ENCODE assay signal across 1 cellular context in genomic region chr6:159104163-159104885, GRCh38.
A peak's percentile ranks its signal among the peaks of the same experiment; 100 is the strongest.
TF ChIP-seq lines count a peak whose summit lies in the region.

No MANE protein-coding gene starts in this region.

TF ChIP-seq in K562, 482 proteins besides CTCF, POLR2A, EP300 and RAD21 (continued from another document and continues in another):
- TF ChIP-seq, protein P1, sequence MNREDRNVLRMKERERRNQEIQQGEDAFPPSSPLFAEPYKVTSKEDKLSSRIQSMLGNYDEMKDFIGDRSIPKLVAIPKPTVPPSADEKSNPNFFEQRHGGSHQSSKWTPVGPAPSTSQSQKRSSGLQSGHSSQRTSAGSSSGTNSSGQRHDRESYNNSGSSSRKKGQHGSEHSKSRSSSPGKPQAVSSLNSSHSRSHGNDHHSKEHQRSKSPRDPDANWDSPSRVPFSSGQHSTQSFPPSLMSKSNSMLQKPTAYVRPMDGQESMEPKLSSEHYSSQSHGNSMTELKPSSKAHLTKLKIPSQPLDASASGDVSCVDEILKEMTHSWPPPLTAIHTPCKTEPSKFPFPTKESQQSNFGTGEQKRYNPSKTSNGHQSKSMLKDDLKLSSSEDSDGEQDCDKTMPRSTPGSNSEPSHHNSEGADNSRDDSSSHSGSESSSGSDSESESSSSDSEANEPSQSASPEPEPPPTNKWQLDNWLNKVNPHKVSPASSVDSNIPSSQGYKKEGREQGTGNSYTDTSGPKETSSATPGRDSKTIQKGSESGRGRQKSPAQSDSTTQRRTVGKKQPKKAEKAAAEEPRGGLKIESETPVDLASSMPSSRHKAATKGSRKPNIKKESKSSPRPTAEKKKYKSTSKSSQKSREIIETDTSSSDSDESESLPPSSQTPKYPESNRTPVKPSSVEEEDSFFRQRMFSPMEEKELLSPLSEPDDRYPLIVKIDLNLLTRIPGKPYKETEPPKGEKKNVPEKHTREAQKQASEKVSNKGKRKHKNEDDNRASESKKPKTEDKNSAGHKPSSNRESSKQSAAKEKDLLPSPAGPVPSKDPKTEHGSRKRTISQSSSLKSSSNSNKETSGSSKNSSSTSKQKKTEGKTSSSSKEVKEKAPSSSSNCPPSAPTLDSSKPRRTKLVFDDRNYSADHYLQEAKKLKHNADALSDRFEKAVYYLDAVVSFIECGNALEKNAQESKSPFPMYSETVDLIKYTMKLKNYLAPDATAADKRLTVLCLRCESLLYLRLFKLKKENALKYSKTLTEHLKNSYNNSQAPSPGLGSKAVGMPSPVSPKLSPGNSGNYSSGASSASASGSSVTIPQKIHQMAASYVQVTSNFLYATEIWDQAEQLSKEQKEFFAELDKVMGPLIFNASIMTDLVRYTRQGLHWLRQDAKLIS (CRISPR knock-in tag; IDR thresholded peaks at IDR 0.05) = peak; percentile 66; the same call in 1 of the 2 replicates
- TF ChIP-seq YY1 (IDR thresholded peaks at IDR 0.05; ENCODE audit: borderline replicate concordance in 1 of 3, control insufficient read depth in 1 of 3, extremely low read depth in 1 of 3, insufficient read depth in 3 of 3, insufficient read length in 1 of 3, insufficient replicate concordance in 2 of 3, low read depth in 1 of 3, low read length in 2 of 3) (peak in 1 of 3 experiments; percentile 25), ARID1B (IDR thresholded peaks at IDR 0.05) (no peak), STAT5A (IDR thresholded peaks at IDR 0.05; ENCODE audit: borderline replicate concordance, low read length) (no peak), SIRT6 (IDR thresholded peaks at IDR 0.05; ENCODE audit: low read depth, low read length) (no peak), BRF2 (IDR thresholded peaks at IDR 0.05; ENCODE audit: borderline replicate concordance, insufficient read depth, insufficient read length) (no peak), FOXJ2 (tag; IDR thresholded peaks at IDR 0.05) (no peak), BDP1 (IDR thresholded peaks at IDR 0.05; ENCODE audit: insufficient read depth, insufficient read length) (no peak), CBFA2T3 (IDR thresholded peaks at IDR 0.05) (no peak), CC2D1A (IDR thresholded peaks at IDR 0.05) (0 out of 2 replicates have a peak, but pooled peaks have one; percentile 34), CGGBP1 (CRISPR knock-in tag; IDR thresholded peaks at IDR 0.05) (no peak), ADNP (tag; IDR thresholded peaks at IDR 0.05) (no peak), BACH1 (tag; IDR thresholded peaks at IDR 0.05) (no peak), SRF (CRISPR knock-in tag; IDR thresholded peaks at IDR 0.05) (peak in 1 of 2 experiments; percentile 62; a peak in 1 of 4 replicates), SNRNP70 (optimal IDR thresholded peaks at IDR 0.05; ENCODE audit: low read depth, low read length) (no peak), RBM15 (IDR thresholded peaks at IDR 0.05; ENCODE audit: insufficient read depth, low read length) (no peak), ZNF318 (IDR thresholded peaks at IDR 0.05; ENCODE audit: borderline replicate concordance in 1 of 2, low read depth in 1 of 2) (no peak), ZNF766 (CRISPR knock-in tag; conservative IDR thresholded peaks at IDR 0.05) (no peak), FOS (IDR thresholded peaks at IDR 0.05; ENCODE audit: extremely low read depth, insufficient read length) (no peak), SMC3 (conservative IDR thresholded peaks at IDR 0.05; ENCODE audit: insufficient read depth, low read depth, low read length) (peak; percentile 90), BRD4 (IDR thresholded peaks at IDR 0.05) (no peak), ZNF76 (CRISPR knock-in tag; IDR thresholded peaks at IDR 0.05; ENCODE audit: borderline replicate concordance) (no peak), NR4A1 (CRISPR knock-in tag; IDR thresholded peaks at IDR 0.05) (no peak), NR4A1 (tag; IDR thresholded peaks at IDR 0.05) (no peak), HEY1 (CRISPR knock-in tag; IDR thresholded peaks at IDR 0.05; ENCODE audit: borderline replicate concordance) (no peak)
- TF ChIP-seq, protein P2, sequence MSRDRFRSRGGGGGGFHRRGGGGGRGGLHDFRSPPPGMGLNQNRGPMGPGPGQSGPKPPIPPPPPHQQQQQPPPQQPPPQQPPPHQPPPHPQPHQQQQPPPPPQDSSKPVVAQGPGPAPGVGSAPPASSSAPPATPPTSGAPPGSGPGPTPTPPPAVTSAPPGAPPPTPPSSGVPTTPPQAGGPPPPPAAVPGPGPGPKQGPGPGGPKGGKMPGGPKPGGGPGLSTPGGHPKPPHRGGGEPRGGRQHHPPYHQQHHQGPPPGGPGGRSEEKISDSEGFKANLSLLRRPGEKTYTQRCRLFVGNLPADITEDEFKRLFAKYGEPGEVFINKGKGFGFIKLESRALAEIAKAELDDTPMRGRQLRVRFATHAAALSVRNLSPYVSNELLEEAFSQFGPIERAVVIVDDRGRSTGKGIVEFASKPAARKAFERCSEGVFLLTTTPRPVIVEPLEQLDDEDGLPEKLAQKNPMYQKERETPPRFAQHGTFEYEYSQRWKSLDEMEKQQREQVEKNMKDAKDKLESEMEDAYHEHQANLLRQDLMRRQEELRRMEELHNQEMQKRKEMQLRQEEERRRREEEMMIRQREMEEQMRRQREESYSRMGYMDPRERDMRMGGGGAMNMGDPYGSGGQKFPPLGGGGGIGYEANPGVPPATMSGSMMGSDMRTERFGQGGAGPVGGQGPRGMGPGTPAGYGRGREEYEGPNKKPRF (IDR thresholded peaks at IDR 0.05; ENCODE audit: low read depth, low read length) = no peak
- TF ChIP-seq, protein P3, sequence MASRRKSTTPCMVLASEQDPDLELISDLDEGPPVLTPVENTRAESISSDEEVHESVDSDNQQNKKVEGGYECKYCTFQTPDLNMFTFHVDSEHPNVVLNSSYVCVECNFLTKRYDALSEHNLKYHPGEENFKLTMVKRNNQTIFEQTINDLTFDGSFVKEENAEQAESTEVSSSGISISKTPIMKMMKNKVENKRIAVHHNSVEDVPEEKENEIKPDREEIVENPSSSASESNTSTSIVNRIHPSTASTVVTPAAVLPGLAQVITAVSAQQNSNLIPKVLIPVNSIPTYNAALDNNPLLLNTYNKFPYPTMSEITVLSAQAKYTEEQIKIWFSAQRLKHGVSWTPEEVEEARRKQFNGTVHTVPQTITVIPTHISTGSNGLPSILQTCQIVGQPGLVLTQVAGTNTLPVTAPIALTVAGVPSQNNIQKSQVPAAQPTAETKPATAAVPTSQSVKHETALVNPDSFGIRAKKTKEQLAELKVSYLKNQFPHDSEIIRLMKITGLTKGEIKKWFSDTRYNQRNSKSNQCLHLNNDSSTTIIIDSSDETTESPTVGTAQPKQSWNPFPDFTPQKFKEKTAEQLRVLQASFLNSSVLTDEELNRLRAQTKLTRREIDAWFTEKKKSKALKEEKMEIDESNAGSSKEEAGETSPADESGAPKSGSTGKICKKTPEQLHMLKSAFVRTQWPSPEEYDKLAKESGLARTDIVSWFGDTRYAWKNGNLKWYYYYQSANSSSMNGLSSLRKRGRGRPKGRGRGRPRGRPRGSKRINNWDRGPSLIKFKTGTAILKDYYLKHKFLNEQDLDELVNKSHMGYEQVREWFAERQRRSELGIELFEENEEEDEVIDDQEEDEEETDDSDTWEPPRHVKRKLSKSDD (conservative IDR thresholded peaks at IDR 0.05; ENCODE audit: low read length) = 0 out of 2 replicates have a peak, but pooled peaks have one; percentile 31
- TF ChIP-seq, protein P4, sequence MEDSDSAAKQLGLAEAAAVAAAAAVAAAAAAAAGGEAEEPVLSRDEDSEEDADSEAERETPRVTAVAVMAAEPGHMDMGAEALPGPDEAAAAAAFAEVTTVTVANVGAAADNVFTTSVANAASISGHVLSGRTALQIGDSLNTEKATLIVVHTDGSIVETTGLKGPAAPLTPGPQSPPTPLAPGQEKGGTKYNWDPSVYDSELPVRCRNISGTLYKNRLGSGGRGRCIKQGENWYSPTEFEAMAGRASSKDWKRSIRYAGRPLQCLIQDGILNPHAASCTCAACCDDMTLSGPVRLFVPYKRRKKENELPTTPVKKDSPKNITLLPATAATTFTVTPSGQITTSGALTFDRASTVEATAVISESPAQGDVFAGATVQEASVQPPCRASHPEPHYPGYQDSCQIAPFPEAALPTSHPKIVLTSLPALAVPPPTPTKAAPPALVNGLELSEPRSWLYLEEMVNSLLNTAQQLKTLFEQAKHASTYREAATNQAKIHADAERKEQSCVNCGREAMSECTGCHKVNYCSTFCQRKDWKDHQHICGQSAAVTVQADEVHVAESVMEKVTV (CRISPR knock-in tag; IDR thresholded peaks at IDR 0.05) = peak; percentile 70
- TF ChIP-seq, protein P5, sequence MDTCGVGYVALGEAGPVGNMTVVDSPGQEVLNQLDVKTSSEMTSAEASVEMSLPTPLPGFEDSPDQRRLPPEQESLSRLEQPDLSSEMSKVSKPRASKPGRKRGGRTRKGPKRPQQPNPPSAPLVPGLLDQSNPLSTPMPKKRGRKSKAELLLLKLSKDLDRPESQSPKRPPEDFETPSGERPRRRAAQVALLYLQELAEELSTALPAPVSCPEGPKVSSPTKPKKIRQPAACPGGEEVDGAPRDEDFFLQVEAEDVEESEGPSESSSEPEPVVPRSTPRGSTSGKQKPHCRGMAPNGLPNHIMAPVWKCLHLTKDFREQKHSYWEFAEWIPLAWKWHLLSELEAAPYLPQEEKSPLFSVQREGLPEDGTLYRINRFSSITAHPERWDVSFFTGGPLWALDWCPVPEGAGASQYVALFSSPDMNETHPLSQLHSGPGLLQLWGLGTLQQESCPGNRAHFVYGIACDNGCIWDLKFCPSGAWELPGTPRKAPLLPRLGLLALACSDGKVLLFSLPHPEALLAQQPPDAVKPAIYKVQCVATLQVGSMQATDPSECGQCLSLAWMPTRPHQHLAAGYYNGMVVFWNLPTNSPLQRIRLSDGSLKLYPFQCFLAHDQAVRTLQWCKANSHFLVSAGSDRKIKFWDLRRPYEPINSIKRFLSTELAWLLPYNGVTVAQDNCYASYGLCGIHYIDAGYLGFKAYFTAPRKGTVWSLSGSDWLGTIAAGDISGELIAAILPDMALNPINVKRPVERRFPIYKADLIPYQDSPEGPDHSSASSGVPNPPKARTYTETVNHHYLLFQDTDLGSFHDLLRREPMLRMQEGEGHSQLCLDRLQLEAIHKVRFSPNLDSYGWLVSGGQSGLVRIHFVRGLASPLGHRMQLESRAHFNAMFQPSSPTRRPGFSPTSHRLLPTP (IDR thresholded peaks at IDR 0.05; ENCODE audit: borderline replicate concordance, extremely low read depth, insufficient read length) = no peak
- TF ChIP-seq, protein P6, sequence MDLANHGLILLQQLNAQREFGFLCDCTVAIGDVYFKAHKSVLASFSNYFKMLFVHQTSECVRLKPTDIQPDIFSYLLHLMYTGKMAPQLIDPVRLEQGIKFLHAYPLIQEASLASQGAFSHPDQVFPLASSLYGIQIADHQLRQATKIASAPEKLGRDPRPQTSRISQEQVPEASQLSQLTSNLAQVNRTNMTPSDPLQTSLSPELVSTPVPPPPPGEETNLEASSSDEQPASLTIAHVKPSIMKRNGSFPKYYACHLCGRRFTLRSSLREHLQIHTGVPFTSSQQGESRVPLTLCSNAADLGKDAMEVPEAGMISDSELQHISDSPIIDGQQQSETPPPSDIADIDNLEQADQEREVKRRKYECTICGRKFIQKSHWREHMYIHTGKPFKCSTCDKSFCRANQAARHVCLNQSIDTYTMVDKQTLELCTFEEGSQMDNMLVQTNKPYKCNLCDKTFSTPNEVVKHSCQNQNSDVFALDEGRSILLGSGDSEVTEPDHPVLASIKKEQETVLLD (IDR thresholded peaks at IDR 0.05) = no peak
